In the genomic region with DNA sequence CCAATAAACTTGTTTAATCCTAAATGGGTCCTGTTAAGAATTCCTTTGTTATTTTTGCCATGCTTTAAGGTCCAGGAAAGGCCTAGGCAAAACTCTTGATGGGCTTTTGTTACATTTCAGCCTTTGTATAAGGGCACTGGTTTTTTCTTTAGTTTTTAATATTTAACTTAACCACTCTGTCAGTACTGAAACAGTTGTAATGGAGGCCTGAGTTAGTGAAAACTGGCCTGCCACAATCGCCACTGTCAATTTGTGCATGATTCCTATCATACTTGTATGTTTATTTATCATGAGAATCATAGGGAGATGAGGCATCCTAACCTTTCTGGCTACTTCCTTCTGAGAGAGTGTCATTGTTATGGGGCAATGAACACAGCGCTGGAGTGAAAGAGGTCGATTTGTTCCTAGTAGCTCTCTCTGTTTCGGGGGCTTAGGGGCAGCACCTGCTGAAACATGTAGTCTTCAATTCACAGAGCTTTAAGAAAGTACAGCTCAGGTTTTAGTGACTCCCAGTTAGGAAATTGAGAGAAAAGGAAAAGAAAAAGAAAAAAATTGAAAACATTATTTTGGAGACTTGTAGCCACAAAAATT, we compare ENCODE assay signal across 1 cellular context.
TF ChIP-seq lines count a peak whose summit lies in the region.

No MANE protein-coding gene starts in this region.

TF ChIP-seq in GM23338, 12 proteins besides CTCF, POLR2A, EP300 and RAD21 (continued from another document):
- TF ChIP-seq, protein P1, sequence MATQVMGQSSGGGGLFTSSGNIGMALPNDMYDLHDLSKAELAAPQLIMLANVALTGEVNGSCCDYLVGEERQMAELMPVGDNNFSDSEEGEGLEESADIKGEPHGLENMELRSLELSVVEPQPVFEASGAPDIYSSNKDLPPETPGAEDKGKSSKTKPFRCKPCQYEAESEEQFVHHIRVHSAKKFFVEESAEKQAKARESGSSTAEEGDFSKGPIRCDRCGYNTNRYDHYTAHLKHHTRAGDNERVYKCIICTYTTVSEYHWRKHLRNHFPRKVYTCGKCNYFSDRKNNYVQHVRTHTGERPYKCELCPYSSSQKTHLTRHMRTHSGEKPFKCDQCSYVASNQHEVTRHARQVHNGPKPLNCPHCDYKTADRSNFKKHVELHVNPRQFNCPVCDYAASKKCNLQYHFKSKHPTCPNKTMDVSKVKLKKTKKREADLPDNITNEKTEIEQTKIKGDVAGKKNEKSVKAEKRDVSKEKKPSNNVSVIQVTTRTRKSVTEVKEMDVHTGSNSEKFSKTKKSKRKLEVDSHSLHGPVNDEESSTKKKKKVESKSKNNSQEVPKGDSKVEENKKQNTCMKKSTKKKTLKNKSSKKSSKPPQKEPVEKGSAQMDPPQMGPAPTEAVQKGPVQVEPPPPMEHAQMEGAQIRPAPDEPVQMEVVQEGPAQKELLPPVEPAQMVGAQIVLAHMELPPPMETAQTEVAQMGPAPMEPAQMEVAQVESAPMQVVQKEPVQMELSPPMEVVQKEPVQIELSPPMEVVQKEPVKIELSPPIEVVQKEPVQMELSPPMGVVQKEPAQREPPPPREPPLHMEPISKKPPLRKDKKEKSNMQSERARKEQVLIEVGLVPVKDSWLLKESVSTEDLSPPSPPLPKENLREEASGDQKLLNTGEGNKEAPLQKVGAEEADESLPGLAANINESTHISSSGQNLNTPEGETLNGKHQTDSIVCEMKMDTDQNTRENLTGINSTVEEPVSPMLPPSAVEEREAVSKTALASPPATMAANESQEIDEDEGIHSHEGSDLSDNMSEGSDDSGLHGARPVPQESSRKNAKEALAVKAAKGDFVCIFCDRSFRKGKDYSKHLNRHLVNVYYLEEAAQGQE (IDR thresholded peaks at IDR 0.05; ENCODE audit: unreplicated experiment), result no peak
- TF ChIP-seq EZH2 (IDR thresholded peaks at IDR 0.05; ENCODE audit: low read depth, unreplicated experiment) (no peak), ZNF331 (CRISPR knock-in tag; IDR thresholded peaks at IDR 0.05; ENCODE audit: low read depth) (no peak), ZNF114 (CRISPR knock-in tag; IDR thresholded peaks at IDR 0.05) (no peak), STAT1 (IDR thresholded peaks at IDR 0.05; ENCODE audit: unreplicated experiment) (no peak)
- TF ChIP-seq, protein P2, sequence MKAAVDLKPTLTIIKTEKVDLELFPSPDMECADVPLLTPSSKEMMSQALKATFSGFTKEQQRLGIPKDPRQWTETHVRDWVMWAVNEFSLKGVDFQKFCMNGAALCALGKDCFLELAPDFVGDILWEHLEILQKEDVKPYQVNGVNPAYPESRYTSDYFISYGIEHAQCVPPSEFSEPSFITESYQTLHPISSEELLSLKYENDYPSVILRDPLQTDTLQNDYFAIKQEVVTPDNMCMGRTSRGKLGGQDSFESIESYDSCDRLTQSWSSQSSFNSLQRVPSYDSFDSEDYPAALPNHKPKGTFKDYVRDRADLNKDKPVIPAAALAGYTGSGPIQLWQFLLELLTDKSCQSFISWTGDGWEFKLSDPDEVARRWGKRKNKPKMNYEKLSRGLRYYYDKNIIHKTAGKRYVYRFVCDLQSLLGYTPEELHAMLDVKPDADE (IDR thresholded peaks at IDR 0.05), result no peak
- TF ChIP-seq, protein P3, sequence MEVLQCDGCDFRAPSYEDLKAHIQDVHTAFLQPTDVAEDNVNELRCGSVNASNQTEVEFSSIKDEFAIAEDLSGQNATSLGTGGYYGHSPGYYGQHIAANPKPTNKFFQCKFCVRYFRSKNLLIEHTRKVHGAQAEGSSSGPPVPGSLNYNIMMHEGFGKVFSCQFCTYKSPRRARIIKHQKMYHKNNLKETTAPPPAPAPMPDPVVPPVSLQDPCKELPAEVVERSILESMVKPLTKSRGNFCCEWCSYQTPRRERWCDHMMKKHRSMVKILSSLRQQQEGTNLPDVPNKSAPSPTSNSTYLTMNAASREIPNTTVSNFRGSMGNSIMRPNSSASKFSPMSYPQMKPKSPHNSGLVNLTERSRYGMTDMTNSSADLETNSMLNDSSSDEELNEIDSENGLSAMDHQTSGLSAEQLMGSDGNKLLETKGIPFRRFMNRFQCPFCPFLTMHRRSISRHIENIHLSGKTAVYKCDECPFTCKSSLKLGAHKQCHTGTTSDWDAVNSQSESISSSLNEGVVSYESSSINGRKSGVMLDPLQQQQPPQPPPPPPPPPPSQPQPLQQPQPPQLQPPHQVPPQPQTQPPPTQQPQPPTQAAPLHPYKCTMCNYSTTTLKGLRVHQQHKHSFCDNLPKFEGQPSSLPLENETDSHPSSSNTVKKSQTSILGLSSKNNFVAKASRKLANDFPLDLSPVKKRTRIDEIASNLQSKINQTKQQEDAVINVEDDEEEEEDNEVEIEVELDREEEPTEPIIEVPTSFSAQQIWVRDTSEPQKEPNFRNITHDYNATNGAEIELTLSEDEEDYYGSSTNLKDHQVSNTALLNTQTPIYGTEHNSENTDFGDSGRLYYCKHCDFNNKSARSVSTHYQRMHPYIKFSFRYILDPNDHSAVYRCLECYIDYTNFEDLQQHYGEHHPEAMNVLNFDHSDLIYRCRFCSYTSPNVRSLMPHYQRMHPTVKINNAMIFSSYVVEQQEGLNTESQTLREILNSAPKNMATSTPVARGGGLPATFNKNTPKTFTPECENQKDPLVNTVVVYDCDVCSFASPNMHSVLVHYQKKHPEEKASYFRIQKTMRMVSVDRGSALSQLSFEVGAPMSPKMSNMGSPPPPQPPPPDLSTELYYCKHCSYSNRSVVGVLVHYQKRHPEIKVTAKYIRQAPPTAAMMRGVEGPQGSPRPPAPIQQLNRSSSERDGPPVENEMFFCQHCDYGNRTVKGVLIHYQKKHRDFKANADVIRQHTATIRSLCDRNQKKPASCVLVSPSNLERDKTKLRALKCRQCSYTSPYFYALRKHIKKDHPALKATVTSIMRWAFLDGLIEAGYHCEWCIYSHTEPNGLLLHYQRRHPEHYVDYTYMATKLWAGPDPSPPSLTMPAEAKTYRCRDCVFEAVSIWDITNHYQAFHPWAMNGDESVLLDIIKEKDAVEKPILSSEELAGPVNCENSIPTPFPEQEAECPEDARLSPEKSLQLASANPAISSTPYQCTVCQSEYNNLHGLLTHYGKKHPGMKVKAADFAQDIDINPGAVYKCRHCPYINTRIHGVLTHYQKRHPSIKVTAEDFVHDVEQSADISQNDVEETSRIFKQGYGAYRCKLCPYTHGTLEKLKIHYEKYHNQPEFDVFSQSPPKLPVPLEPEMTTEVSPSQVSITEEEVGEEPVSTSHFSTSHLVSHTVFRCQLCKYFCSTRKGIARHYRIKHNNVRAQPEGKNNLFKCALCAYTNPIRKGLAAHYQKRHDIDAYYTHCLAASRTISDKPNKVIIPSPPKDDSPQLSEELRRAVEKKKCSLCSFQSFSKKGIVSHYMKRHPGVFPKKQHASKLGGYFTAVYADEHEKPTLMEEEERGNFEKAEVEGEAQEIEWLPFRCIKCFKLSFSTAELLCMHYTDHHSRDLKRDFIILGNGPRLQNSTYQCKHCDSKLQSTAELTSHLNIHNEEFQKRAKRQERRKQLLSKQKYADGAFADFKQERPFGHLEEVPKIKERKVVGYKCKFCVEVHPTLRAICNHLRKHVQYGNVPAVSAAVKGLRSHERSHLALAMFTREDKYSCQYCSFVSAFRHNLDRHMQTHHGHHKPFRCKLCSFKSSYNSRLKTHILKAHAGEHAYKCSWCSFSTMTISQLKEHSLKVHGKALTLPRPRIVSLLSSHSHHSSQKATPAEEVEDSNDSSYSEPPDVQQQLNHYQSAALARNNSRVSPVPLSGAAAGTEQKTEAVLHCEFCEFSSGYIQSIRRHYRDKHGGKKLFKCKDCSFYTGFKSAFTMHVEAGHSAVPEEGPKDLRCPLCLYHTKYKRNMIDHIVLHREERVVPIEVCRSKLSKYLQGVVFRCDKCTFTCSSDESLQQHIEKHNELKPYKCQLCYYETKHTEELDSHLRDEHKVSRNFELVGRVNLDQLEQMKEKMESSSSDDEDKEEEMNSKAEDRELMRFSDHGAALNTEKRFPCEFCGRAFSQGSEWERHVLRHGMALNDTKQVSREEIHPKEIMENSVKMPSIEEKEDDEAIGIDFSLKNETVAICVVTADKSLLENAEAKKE (CRISPR knock-in tag; IDR thresholded peaks at IDR 0.05), result no peak
TF ChIP-seq in GM23338: peak in this region for 0.
